Comparison of ENCODE assay signal across 15 cellular contexts in the genomic region with DNA sequence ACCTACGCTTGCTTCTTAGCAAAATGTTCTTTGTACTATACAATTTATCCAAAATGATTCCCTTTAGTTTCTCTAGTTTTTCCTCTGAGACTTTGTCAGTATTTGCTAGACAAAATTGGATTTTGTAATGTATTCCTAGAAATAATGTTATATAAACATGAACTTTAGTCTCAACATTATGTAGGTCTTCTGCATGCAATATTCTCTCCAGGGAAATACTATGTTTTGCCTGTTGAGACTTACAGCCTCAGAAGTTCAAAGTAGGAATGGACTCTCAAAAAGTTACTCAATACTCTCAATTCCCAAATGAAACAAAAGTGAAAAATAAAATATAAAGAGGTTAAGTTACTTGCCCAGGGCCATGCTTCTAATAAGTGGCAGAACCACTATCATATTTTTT. TPM values are rescaled to one million over a fixed set of nuclear protein-coding genes. Genes with fewer than 3 reads are reported as not detected.
DNase-seq lines count a peak whose midpoint lies in the region; ATAC-seq and TF ChIP-seq lines count a peak whose summit lies in the region.
"Had no signal": no experiment of that assay in that cellular context is flagged by ENCODE, and none has a peak within 500 bp of the region (broad histone marks: within the 10 kb centered on the region; RNA-seq: fewer than 3 reads in every experiment).

No MANE protein-coding gene starts in this region.

- no peak for ATAC-seq in activated naive CD8-positive, alpha-beta T cell treated with anti-CD3 and anti-CD28 coated beads, Interleukin-2, amount 50 U/mL, for 24 hours
- ATAC-seq: GM23338 had no signal

- no peaks in the 10 kb centered on the region for H3K9me3 Mint-ChIP-seq in activated naive CD8-positive, alpha-beta T cell treated with anti-CD3 and anti-CD28 coated beads, Interleukin-2, amount 50 U/mL, for 24 hours
- no peaks in the 10 kb centered on the region for H3K9me3 Mint-ChIP-seq in HFFc6
- H3K9me3 Mint-ChIP-seq: IgD-negative memory B cell had no signal

- no peaks in the 10 kb centered on the region for H3K27me3 ChIP-seq in adipocyte (replicated peaks; ENCODE audit: control insufficient read depth, insufficient read depth, low read length)
- no peaks in the 10 kb centered on the region for H3K27me3 ChIP-seq in liver (ENCODE audit: control insufficient read depth in 4 of 4, insufficient read depth in 4 of 4, low read length in 3 of 4)
- H3K27me3 ChIP-seq: BLaER1 had no signal

- H3K4me1 ChIP-seq in adipocyte (ENCODE audit: control insufficient read depth, insufficient read depth, low read length) (peaks cover 27% of the 10 kb centered on the region), liver (ENCODE audit: control insufficient read depth in 4 of 4, insufficient read depth in 4 of 4, low read length in 3 of 4) (peaks cover 7 to 11% (median 7%) of the 10 kb centered on the region in 4 donors)
- H3K4me1 ChIP-seq: BLaER1 had no signal

- H3K36me3 Mint-ChIP-seq in activated naive CD8-positive, alpha-beta T cell treated with anti-CD3 and anti-CD28 coated beads, Interleukin-2, amount 50 U/mL, for 24 hours (ENCODE audit: low read depth): no peaks in the 10 kb centered on the region
- no peaks in the 10 kb centered on the region for H3K36me3 Mint-ChIP-seq in HFFc6 (ENCODE audit: low read depth)
- H3K36me3 Mint-ChIP-seq: CD14-positive monocyte; CD4-positive, alpha-beta memory T cell; IgD-negative memory B cell had no signal

- H3K36me3 ChIP-seq in adipocyte (ENCODE audit: control insufficient read depth, insufficient read depth, low read length, severe bottlenecking): no peaks in the 10 kb centered on the region
- no peaks in the 10 kb centered on the region for H3K36me3 ChIP-seq in liver (ENCODE audit: control insufficient read depth in 4 of 4, insufficient read depth in 3 of 4, low read depth in 1 of 4, low read length in 3 of 4)
- H3K36me3 ChIP-seq: BLaER1 had no signal

- H3K9ac ChIP-seq in adipocyte (ENCODE audit: low read length) (no peak overlapping the region), liver (ENCODE audit: low read depth in 1 of 2, low read length in 2 of 2) (no peak overlapping the region)
- H3K9ac ChIP-seq: BLaER1 had no signal

- H3K27me3 Mint-ChIP-seq in activated naive CD8-positive, alpha-beta T cell treated with anti-CD3 and anti-CD28 coated beads, Interleukin-2, amount 50 U/mL, for 24 hours: peaks cover 7% of the 10 kb centered on the region
- H3K27me3 Mint-ChIP-seq in HFFc6 (ENCODE audit: insufficient read depth): peaks cover 2% of the 10 kb centered on the region; the same call in 1 of the 2 replicates
- H3K27me3 Mint-ChIP-seq: IgD-negative memory B cell had no signal

- no peaks in the 10 kb centered on the region for H3K9me3 ChIP-seq in adipocyte (ENCODE audit: control insufficient read depth, low read length)
- H3K9me3 ChIP-seq in liver (ENCODE audit: control insufficient read depth in 4 of 4, low read length in 3 of 4): no peaks in the 10 kb centered on the region
- H3K9me3 ChIP-seq: BLaER1 had no signal

- DNase-seq in adipocyte (ENCODE audit: low read depth) (peak; percentile 73), fibroblast of gingiva (ENCODE audit: low read depth) (peak; percentile 86), HFFc6 (no peak), NCI-H526 treated with DMSO at 0.1 percent for 48 hours (lab: John Stamatoyannopoulos, UW) (no peak)
- DNase-seq in activated naive CD8-positive, alpha-beta T cell treated with anti-CD3 and anti-CD28 coated beads, Interleukin-2, amount 50 U/mL, for 24 hours: no peak
- DNase-seq: CD4-positive, alpha-beta memory T cell; DMS153; DMS79; GDM1; HCEC 1CT had no signal

- 93% methylated on average over 1 of the region's 1 CpG for WGBS in liver

- no peak for TF ChIP-seq CTCF in liver (IDR thresholded peaks at IDR 0.05; ENCODE audit: low read depth, low read length, missing input control)
- TF ChIP-seq CTCF in HFFc6 (IDR thresholded peaks at IDR 0.05): no peak

- H3K4me3 Mint-ChIP-seq in activated naive CD8-positive, alpha-beta T cell treated with anti-CD3 and anti-CD28 coated beads, Interleukin-2, amount 50 U/mL, for 24 hours: no peak overlapping the region
- H3K4me3 Mint-ChIP-seq in HFFc6: no peak overlapping the region
- H3K4me3 Mint-ChIP-seq: CD14-positive monocyte; CD4-positive, alpha-beta memory T cell; GM23338; IgD-negative memory B cell had no signal

- H3K27ac ChIP-seq in liver (ENCODE audit: low read depth in 1 of 2, low read length in 2 of 2): no peak overlapping the region
- H3K27ac ChIP-seq: BLaER1 had no signal

- H3K27ac Mint-ChIP-seq in activated naive CD8-positive, alpha-beta T cell treated with anti-CD3 and anti-CD28 coated beads, Interleukin-2, amount 50 U/mL, for 24 hours: no peak overlapping the region
- H3K27ac Mint-ChIP-seq in HFFc6: no peak overlapping the region
- H3K27ac Mint-ChIP-seq: CD14-positive monocyte; CD4-positive, alpha-beta memory T cell; GM23338; IgD-negative memory B cell had no signal

- no peak overlapping the region for H3K4me3 ChIP-seq in adipocyte (ENCODE audit: low read length)
- H3K4me3 ChIP-seq in liver (ENCODE audit: low read depth in 1 of 3, low read length in 3 of 3): no peak overlapping the region
- H3K4me3 ChIP-seq: BLaER1, GM23338 had no signal

- no peaks in the 10 kb centered on the region for H3K4me1 Mint-ChIP-seq in activated naive CD8-positive, alpha-beta T cell treated with anti-CD3 and anti-CD28 coated beads, Interleukin-2, amount 50 U/mL, for 24 hours
- peaks cover 16% of the 10 kb centered on the region for H3K4me1 Mint-ChIP-seq in HFFc6 (ENCODE audit: low read depth)
- H3K4me1 Mint-ChIP-seq: CD14-positive monocyte; CD4-positive, alpha-beta memory T cell; GM23338; IgD-negative memory B cell had no signal

- no peak for TF ChIP-seq RAD21 in liver (IDR thresholded peaks at IDR 0.05)

TF ChIP-seq in liver, 16 proteins besides CTCF, POLR2A, EP300 and RAD21:
- TF ChIP-seq FOXA1 (IDR thresholded peaks at IDR 0.05) (no peak), HNF4A (conservative IDR thresholded peaks at IDR 0.05) (peak; percentile 25 to 27), NR2F2 (IDR thresholded peaks at IDR 0.05) (no peak)
- TF ChIP-seq, protein P1, sequence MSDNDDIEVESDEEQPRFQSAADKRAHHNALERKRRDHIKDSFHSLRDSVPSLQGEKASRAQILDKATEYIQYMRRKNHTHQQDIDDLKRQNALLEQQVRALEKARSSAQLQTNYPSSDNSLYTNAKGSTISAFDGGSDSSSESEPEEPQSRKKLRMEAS (IDR thresholded peaks at IDR 0.05): no peak
- TF ChIP-seq, protein P2, sequence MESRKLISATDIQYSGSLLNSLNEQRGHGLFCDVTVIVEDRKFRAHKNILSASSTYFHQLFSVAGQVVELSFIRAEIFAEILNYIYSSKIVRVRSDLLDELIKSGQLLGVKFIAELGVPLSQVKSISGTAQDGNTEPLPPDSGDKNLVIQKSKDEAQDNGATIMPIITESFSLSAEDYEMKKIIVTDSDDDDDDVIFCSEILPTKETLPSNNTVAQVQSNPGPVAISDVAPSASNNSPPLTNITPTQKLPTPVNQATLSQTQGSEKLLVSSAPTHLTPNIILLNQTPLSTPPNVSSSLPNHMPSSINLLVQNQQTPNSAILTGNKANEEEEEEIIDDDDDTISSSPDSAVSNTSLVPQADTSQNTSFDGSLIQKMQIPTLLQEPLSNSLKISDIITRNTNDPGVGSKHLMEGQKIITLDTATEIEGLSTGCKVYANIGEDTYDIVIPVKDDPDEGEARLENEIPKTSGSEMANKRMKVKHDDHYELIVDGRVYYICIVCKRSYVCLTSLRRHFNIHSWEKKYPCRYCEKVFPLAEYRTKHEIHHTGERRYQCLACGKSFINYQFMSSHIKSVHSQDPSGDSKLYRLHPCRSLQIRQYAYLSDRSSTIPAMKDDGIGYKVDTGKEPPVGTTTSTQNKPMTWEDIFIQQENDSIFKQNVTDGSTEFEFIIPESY (IDR thresholded peaks at IDR 0.05): no peak

RNA-seq across cellular contexts. Expression of a gene that starts 24.8 kb away (rescaled TPM):
- total RNA-seq in liver: 10 to 100 TPM in 1 of 2 donors, 1 to 10 TPM in 1; 3.8 to 26.3 TPM
- polyA plus RNA-seq in liver: 1 to 10 TPM; 2.1 to 4.7 TPM
- total RNA-seq in HFFc6 (2021; fragmentation: NEBNext Ultra II Directional; extraction: Animal tissue kit (Norgen Biotek cat#: 25700)): 10 to 100 TPM; 18.7 to 35.7 (median 33.8) TPM

Comparison
In these comparisons a context has a peak if more than half of its experiments do, and no peak if none do; other contexts are left out.
1. DNase-seq: peak in adipocyte (single experiment) and fibroblast of gingiva (single experiment); none in activated naive CD8-positive, alpha-beta T cell treated with anti-CD3 and anti-CD28 coated beads, Interleukin-2, amount 50 U/mL, for 24 hours (single experiment), HFFc6 (single experiment) and NCI-H526 treated with DMSO at 0.1 percent for 48 hours (single experiment).